17 cellular contexts compared by ENCODE assay signal in the genomic region with DNA sequence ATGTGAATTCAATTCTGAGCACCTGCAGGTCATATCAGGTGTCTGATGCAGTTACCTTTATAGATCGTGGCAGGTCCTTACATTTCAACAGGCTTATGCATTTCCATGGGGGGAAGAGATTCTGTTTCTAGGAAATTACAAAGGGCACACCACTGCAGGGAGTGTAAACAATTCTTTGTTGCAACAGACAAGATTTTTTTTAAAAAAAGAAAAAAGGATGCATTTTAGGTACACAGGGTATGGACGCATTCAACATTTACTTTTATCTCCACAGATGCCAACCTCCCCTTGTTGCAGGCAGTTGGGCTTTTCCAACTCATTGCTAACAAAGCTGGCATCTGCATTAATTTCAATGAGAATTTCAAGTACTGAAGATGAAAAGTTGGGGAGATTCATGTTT. TPM values are rescaled to one million over a fixed set of nuclear protein-coding genes. Genes with fewer than 3 reads are reported as not detected.
"Had no signal": no experiment of that assay in that cellular context is flagged by ENCODE, and none has a peak within 500 bp of the region (broad histone marks: within the 10 kb centered on the region; RNA-seq: fewer than 3 reads in every experiment).

No MANE protein-coding gene starts in this region.

- DNase-seq: activated CD4-positive, alpha-beta memory T cell treated with anti-CD3 and anti-CD28 coated beads for 36 hours; activated CD4-positive, alpha-beta T cell treated with anti-CD3 and anti-CD28 coated beads for 1 hour; activated CD8-positive, alpha-beta memory T cell treated with anti-CD3 and anti-CD28 coated beads, Interleukin-2, amount 50 U/mL, for 4 hours; activated naive CD4-positive, alpha-beta T cell; activated T-cell treated with anti-CD3 and anti-CD28 coated beads, Interleukin-2, amount 50 U/mL, for 72 hours; aorta; esophagus squamous epithelium; foreskin fibroblast; heart left ventricle; left ventricle myocardium inferior; mesenchymal stem cell; nephron progenitor cell; psoas muscle; right lobe of liver; trophoblast cell had no signal

- ATAC-seq: activated T-cell treated with anti-CD3 and anti-CD28 coated beads, Interleukin-2, amount 50 U/mL, for 72 hours; heart left ventricle; psoas muscle; right lobe of liver; stimulated activated effector memory CD8-positive, alpha-beta T cell treated with anti-CD3 and anti-CD28 coated beads, Interleukin-12 subunit alpha, Interleukin-12 subunit beta, amount 100 ng/mL, for 72 hours had no signal

- H3K27ac ChIP-seq: esophagus squamous epithelium, heart left ventricle, left ventricle myocardium inferior, psoas muscle, right lobe of liver had no signal

RNA-seq across cellular contexts. Expression of a gene that starts 13.5 kb away (rescaled TPM):
- total RNA-seq: activated CD4-positive, alpha-beta memory T cell treated with anti-CD3 and anti-CD28 coated beads for 36 hours; aorta; esophagus squamous epithelium; left ventricle myocardium inferior; osteoblast; psoas muscle; right lobe of liver had no signal

RNA-seq across cellular contexts. Expression of a gene that starts 54.7 kb away (rescaled TPM):
- total RNA-seq: activated CD4-positive, alpha-beta memory T cell treated with anti-CD3 and anti-CD28 coated beads for 36 hours had no signal
